Comparison of ENCODE assay signal across 35 cellular contexts in the genomic region with DNA sequence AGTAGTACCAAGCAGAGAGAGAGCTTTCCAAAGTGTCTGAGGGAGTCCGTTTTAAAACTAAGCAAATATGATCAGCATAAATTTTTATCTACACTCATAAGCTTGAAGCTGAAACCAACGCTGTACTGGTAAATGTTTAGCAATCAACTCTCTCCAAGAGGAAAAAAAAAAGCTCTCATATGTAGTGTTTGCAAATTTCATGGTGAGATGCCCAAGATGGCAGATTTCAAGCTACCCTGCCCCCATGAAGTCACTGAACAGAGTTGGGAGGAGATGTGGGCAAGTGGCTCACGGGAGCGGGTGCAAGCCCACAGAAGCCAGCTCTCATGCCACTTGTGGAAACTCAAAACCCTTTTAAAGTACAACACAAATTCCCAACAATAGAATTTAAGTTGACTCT.
"Had no signal": no experiment of that assay in that cellular context is flagged by ENCODE, and none has a peak within 500 bp of the region (broad histone marks: within the 10 kb centered on the region; RNA-seq: fewer than 3 reads in every experiment).

No MANE protein-coding gene starts in this region.

- H3K27me3 Mint-ChIP-seq: activated CD4-positive, alpha-beta memory T cell treated with anti-CD3 and anti-CD28 coated beads for 36 hours; activated CD4-positive, alpha-beta T cell treated with anti-CD3 and anti-CD28 coated beads for 36 hours; activated CD4-positive, alpha-beta T cell treated with anti-CD3 and anti-CD28 coated beads, Interleukin-2, amount 10 ng/mL, durations not matched to agents 24 days and 14 days; activated CD8-positive, alpha-beta memory T cell treated with anti-CD3 and anti-CD28 coated beads, Interleukin-2, amount 10 ng/mL, durations not matched to agents 7 days and 5 days; activated naive CD4-positive, alpha-beta T cell treated with anti-CD3 and anti-CD28 coated beads, Interleukin-2, amount 50 U/mL, for 24 hours; activated naive CD8-positive, alpha-beta T cell treated with anti-CD3 and anti-CD28 coated beads for 36 hours; activated naive CD8-positive, alpha-beta T cell treated with anti-CD3 and anti-CD28 coated beads, Interleukin-2, amount 50 U/mL, for 24 hours; effector memory CD8-positive, alpha-beta T cell; T-helper 17 cell had no signal

- ATAC-seq: activated CD4-positive, alpha-beta T cell treated with anti-CD3 and anti-CD28 coated beads for 36 hours; activated CD8-positive, alpha-beta memory T cell treated with anti-CD3 and anti-CD28 coated beads, Interleukin-2, amount 10 ng/mL, durations not matched to agents 7 days and 5 days; activated CD8-positive, alpha-beta T cell treated with anti-CD3 and anti-CD28 coated beads, Interleukin-2, amount 10 ng/mL, durations not matched to agents 7 days and 5 days; activated naive CD8-positive, alpha-beta T cell treated with anti-CD3 and anti-CD28 coated beads, Interleukin-2, amount 50 U/mL, for 24 hours; body of pancreas; effector memory CD8-positive, alpha-beta T cell; gastroesophageal sphincter; T-helper 17 cell had no signal

- H3K36me3 ChIP-seq: adrenal gland, esophagus squamous epithelium, gastroesophageal sphincter, WERI-Rb-1 had no signal

- H3K4me3 ChIP-seq: adrenal gland, body of pancreas, esophagus squamous epithelium, gastroesophageal sphincter had no signal

- H3K36me3 Mint-ChIP-seq: activated CD4-positive, alpha-beta memory T cell treated with anti-CD3 and anti-CD28 coated beads for 36 hours; activated CD8-positive, alpha-beta memory T cell treated with anti-CD3 and anti-CD28 coated beads, Interleukin-2, amount 10 ng/mL, durations not matched to agents 7 days and 5 days; activated naive CD4-positive, alpha-beta T cell treated with anti-CD3 and anti-CD28 coated beads, Interleukin-2, amount 50 U/mL, for 24 hours; activated naive CD8-positive, alpha-beta T cell treated with anti-CD3 and anti-CD28 coated beads for 36 hours had no signal

- H3K4me1 Mint-ChIP-seq: activated CD4-positive, alpha-beta T cell treated with anti-CD3 and anti-CD28 coated beads for 36 hours; activated CD4-positive, alpha-beta T cell treated with anti-CD3 and anti-CD28 coated beads, Interleukin-2, amount 10 ng/mL, durations not matched to agents 24 days and 14 days; activated CD8-positive, alpha-beta memory T cell treated with anti-CD3 and anti-CD28 coated beads, Interleukin-2, amount 10 ng/mL, durations not matched to agents 7 days and 5 days; activated naive CD4-positive, alpha-beta T cell treated with anti-CD3 and anti-CD28 coated beads, Interleukin-2, amount 50 U/mL, for 24 hours; activated naive CD8-positive, alpha-beta T cell treated with anti-CD3 and anti-CD28 coated beads for 36 hours; activated naive CD8-positive, alpha-beta T cell treated with anti-CD3 and anti-CD28 coated beads, Interleukin-2, amount 50 U/mL, for 24 hours; T-helper 17 cell had no signal

- H3K27ac ChIP-seq: adrenal gland, body of pancreas, epithelial cell of prostate, esophagus squamous epithelium, gastroesophageal sphincter, WERI-Rb-1 had no signal

- H3K4me1 ChIP-seq: adrenal gland, body of pancreas, esophagus squamous epithelium, gastroesophageal sphincter had no signal

- H3K4me3 Mint-ChIP-seq: activated CD4-positive, alpha-beta memory T cell treated with anti-CD3 and anti-CD28 coated beads for 36 hours; activated CD4-positive, alpha-beta T cell treated with anti-CD3 and anti-CD28 coated beads for 36 hours; activated CD4-positive, alpha-beta T cell treated with anti-CD3 and anti-CD28 coated beads, Interleukin-2, amount 10 ng/mL, durations not matched to agents 24 days and 14 days; activated CD8-positive, alpha-beta memory T cell treated with anti-CD3 and anti-CD28 coated beads, Interleukin-2, amount 10 ng/mL, durations not matched to agents 7 days and 5 days; activated CD8-positive, alpha-beta T cell treated with anti-CD3 and anti-CD28 coated beads, Interleukin-2, amount 10 ng/mL, durations not matched to agents 7 days and 5 days; activated naive CD4-positive, alpha-beta T cell treated with anti-CD3 and anti-CD28 coated beads for 36 hours; activated naive CD4-positive, alpha-beta T cell treated with anti-CD3 and anti-CD28 coated beads, Interleukin-2, amount 50 U/mL, for 24 hours; activated naive CD8-positive, alpha-beta T cell treated with anti-CD3 and anti-CD28 coated beads for 36 hours; activated naive CD8-positive, alpha-beta T cell treated with anti-CD3 and anti-CD28 coated beads, Interleukin-2, amount 50 U/mL, for 24 hours; activated T-helper 1 cell treated with anti-CD3 and anti-CD28 coated beads, Interleukin-12 subunit alpha, Interleukin-12 subunit beta, Interleukin-2, Interleukin-4 antibody, amounts not matched to agents 30 ng/mL and 10 ng/mL and 1 ng/mL, durations not matched to agents 14 hours and 24 hours and 36 hours; effector memory CD8-positive, alpha-beta T cell; T-helper 17 cell; T-helper 2 cell treated with Interferon-gamma antibody and Interleukin-4, amounts not matched to agents 5 μg/mL and 100 μg/mL, for 36 hours had no signal

- H3K9me3 ChIP-seq: adrenal gland, body of pancreas, esophagus squamous epithelium, gastroesophageal sphincter had no signal

- DNase-seq: activated CD4-positive, alpha-beta memory T cell treated with anti-CD3 and anti-CD28 coated beads for 36 hours; activated CD4-positive, alpha-beta T cell treated with anti-CD3 and anti-CD28 coated beads for 36 hours; activated CD4-positive, alpha-beta T cell treated with anti-CD3 and anti-CD28 coated beads, Interleukin-2, amount 10 ng/mL, durations not matched to agents 24 days and 14 days; activated CD4-positive, CD25-positive, alpha-beta regulatory T cell; activated CD4-positive, CD25-positive, alpha-beta regulatory T cell treated with anti-CD3 and anti-CD28 coated beads, Interleukin-2, amount 50 U/mL, for 72 hours; activated CD8-positive, alpha-beta memory T cell treated with anti-CD3 and anti-CD28 coated beads, Interleukin-2, amount 10 ng/mL, durations not matched to agents 7 days and 5 days; activated CD8-positive, alpha-beta memory T cell treated with anti-CD3 and anti-CD28 coated beads, Interleukin-2, amount 50 U/mL, for 4 hours; activated CD8-positive, alpha-beta T cell treated with anti-CD3 and anti-CD28 coated beads, Interleukin-2, amount 10 ng/mL, durations not matched to agents 7 days and 5 days; activated effector memory CD4-positive, alpha-beta T cell treated with anti-CD3 and anti-CD28 coated beads, Interleukin-2, amount 50 U/mL, for 16 hours; activated naive CD4-positive, alpha-beta T cell treated with anti-CD3 and anti-CD28 coated beads for 36 hours; activated naive CD8-positive, alpha-beta T cell treated with anti-CD3 and anti-CD28 coated beads for 36 hours; activated naive CD8-positive, alpha-beta T cell treated with anti-CD3 and anti-CD28 coated beads, Interleukin-2, amount 50 U/mL, for 24 hours; activated T-cell treated with anti-CD3 and anti-CD28 coated beads, Interleukin-2, amount 50 U/mL, for 1 hour; activated T-cell treated with anti-CD3 and anti-CD28 coated beads, Interleukin-2, amount 50 U/mL, for 48 hours; adrenal gland; amygdala; aorta; body of pancreas; caudate nucleus; cortex of kidney; dermis blood vessel endothelial cell; effector CD4-positive, alpha-beta T cell; effector memory CD8-positive, alpha-beta T cell; esophagus squamous epithelium; foreskin melanocyte; T-helper 1 cell; T-helper 17 cell; T1000; WERI-Rb-1 had no signal

- H3K27ac Mint-ChIP-seq: activated CD4-positive, alpha-beta memory T cell treated with anti-CD3 and anti-CD28 coated beads for 36 hours; activated CD4-positive, alpha-beta T cell treated with anti-CD3 and anti-CD28 coated beads for 36 hours; activated CD4-positive, alpha-beta T cell treated with anti-CD3 and anti-CD28 coated beads, Interleukin-2, amount 10 ng/mL, durations not matched to agents 24 days and 14 days; activated CD8-positive, alpha-beta memory T cell treated with anti-CD3 and anti-CD28 coated beads, Interleukin-2, amount 10 ng/mL, durations not matched to agents 7 days and 5 days; activated CD8-positive, alpha-beta T cell treated with anti-CD3 and anti-CD28 coated beads, Interleukin-2, amount 10 ng/mL, durations not matched to agents 7 days and 5 days; activated naive CD4-positive, alpha-beta T cell treated with anti-CD3 and anti-CD28 coated beads for 36 hours; activated naive CD4-positive, alpha-beta T cell treated with anti-CD3 and anti-CD28 coated beads, Interleukin-2, amount 50 U/mL, for 24 hours; activated naive CD8-positive, alpha-beta T cell treated with anti-CD3 and anti-CD28 coated beads for 36 hours; activated naive CD8-positive, alpha-beta T cell treated with anti-CD3 and anti-CD28 coated beads, Interleukin-2, amount 50 U/mL, for 24 hours; activated T-helper 1 cell treated with anti-CD3 and anti-CD28 coated beads, Interleukin-12 subunit alpha, Interleukin-12 subunit beta, Interleukin-2, Interleukin-4 antibody, amounts not matched to agents 30 ng/mL and 10 ng/mL and 1 ng/mL, durations not matched to agents 14 hours and 24 hours and 36 hours; activated T-helper 2 cell treated with anti-CD3 and anti-CD28 coated beads, Interferon-gamma antibody, Interleukin-2, Interleukin-4, amounts not matched to agents 10 μg/mL and 5 μg/mL and 100 μg/mL, durations not matched to agents 14 hours and 24 hours and 36 hours; effector memory CD8-positive, alpha-beta T cell; T-helper 17 cell; T-helper 2 cell treated with Interferon-gamma antibody and Interleukin-4, amounts not matched to agents 5 μg/mL and 100 μg/mL, for 36 hours had no signal

- H3K9me3 Mint-ChIP-seq: activated CD4-positive, alpha-beta memory T cell treated with anti-CD3 and anti-CD28 coated beads for 36 hours; activated CD4-positive, alpha-beta T cell treated with anti-CD3 and anti-CD28 coated beads, Interleukin-2, amount 10 ng/mL, durations not matched to agents 24 days and 14 days; activated naive CD4-positive, alpha-beta T cell treated with anti-CD3 and anti-CD28 coated beads for 36 hours; activated naive CD4-positive, alpha-beta T cell treated with anti-CD3 and anti-CD28 coated beads, Interleukin-2, amount 50 U/mL, for 24 hours; activated naive CD8-positive, alpha-beta T cell treated with anti-CD3 and anti-CD28 coated beads for 36 hours; activated T-helper 1 cell treated with anti-CD3 and anti-CD28 coated beads, Interleukin-12 subunit alpha, Interleukin-12 subunit beta, Interleukin-2, Interleukin-4 antibody, amounts not matched to agents 30 ng/mL and 10 ng/mL and 1 ng/mL, durations not matched to agents 14 hours and 24 hours and 36 hours; activated T-helper 2 cell treated with anti-CD3 and anti-CD28 coated beads, Interferon-gamma antibody, Interleukin-2, Interleukin-4, amounts not matched to agents 10 μg/mL and 5 μg/mL and 100 μg/mL, durations not matched to agents 14 hours and 24 hours and 36 hours; effector memory CD8-positive, alpha-beta T cell; T-helper 2 cell treated with Interferon-gamma antibody and Interleukin-4, amounts not matched to agents 5 μg/mL and 100 μg/mL, for 36 hours had no signal

- H3K27me3 ChIP-seq: adrenal gland, body of pancreas, gastroesophageal sphincter had no signal
